ENCODE assay signal across 19 cellular contexts in the genomic region with DNA sequence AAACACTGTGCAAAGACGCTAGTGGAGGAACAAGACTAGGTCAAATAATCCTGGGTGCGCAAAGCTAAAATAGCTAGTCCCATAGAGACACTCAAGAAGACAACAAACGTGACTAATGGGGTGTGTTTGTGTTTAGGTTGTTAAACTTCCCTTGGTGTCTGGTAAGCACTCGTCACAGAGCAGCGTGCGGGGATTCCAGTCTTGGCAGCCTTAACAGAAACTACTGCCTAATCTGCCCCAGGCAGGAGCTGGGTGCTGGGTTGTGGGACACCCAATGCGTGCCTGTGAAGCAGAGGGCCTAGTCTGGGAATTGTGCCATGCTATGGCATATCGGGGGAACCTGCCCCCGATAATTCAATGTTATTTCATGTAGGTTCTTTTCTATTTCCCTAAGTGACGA. TPM values are rescaled to one million over a fixed set of nuclear protein-coding genes. Genes with fewer than 3 reads are reported as not detected.
DNase-seq lines count a peak whose midpoint lies in the region; ATAC-seq and TF ChIP-seq lines count a peak whose summit lies in the region.
"Had no signal": no experiment of that assay in that cellular context is flagged by ENCODE, and none has a peak within 500 bp of the region (broad histone marks: within the 10 kb centered on the region; RNA-seq: fewer than 3 reads in every experiment).

No MANE protein-coding gene starts in this region.

- H3K9me3 Mint-ChIP-seq in MCF 10A (ENCODE audit: unreplicated experiment): no peaks in the 10 kb centered on the region
- no peaks in the 10 kb centered on the region for H3K9me3 Mint-ChIP-seq in activated naive CD4-positive, alpha-beta T cell treated with anti-CD3 and anti-CD28 coated beads for 36 hours
- H3K9me3 Mint-ChIP-seq: CD4-positive, CD25-positive, alpha-beta regulatory T cell had no signal

- H3K4me1 ChIP-seq in breast epithelium (no peaks in the 10 kb centered on the region), mammary epithelial cell (ENCODE audit: insufficient read depth, low read length) (no peaks in the 10 kb centered on the region), foreskin keratinocyte (no peaks in the 10 kb centered on the region)
- H3K4me1 ChIP-seq: BE2C had no signal

- intact Hi-C loops in MCF 10A (cut with micrococcal nuclease): no loop called here
- intact Hi-C loops in breast epithelium (cut with DNase I; ENCODE audit: low total_unique reads): no loop called here
- intact Hi-C loops in mammary epithelial cell (cut with micrococcal nuclease): no loop called here
- intact Hi-C loops in activated naive CD4-positive, alpha-beta T cell treated with anti-CD3 and anti-CD28 coated beads for 36 hours (cut with micrococcal nuclease): no loop called here

- DNase-seq in MCF 10A (ENCODE audit: unreplicated experiment): peak; percentile 77
- no peak for DNase-seq in breast epithelium (ENCODE audit: low spot score in 2 of 2)
- peak; percentile 47 for DNase-seq in mammary epithelial cell
- peak in 1 of 2 donors; percentile 45 for DNase-seq in foreskin keratinocyte
- DNase-seq in activated naive CD4-positive, alpha-beta T cell treated with anti-CD3 and anti-CD28 coated beads for 36 hours: no peak
- no peak for DNase-seq in DMS79 (lab: John Stamatoyannopoulos, UW)
- DNase-seq: ACHN; BE2C; C1 segment of cervical spinal cord; CD4-positive, CD25-positive, alpha-beta regulatory T cell; CD8-positive, alpha-beta memory T cell; COR-L47; DMS 273 treated with DMSO at 0.1 percent for 48 hours; DMS53; H9 had no signal

- no peak for TF ChIP-seq POLR2A in breast epithelium (IDR thresholded peaks at IDR 0.05)

- H3K27me3 ChIP-seq in breast epithelium (no peaks in the 10 kb centered on the region), mammary epithelial cell (ENCODE audit: insufficient read depth, low read length) (peaks cover 5% of the 10 kb centered on the region), foreskin keratinocyte (peaks cover 2% of the 10 kb centered on the region)
- H3K27me3 ChIP-seq: BE2C had no signal

- dilution Hi-C loops in mammary epithelial cell (cut with HindIII; ENCODE audit: low sequenced_read_pairs): no loop called here

- in situ Hi-C loops in mammary epithelial cell (cut with MboI; ENCODE audit: low sequenced_read_pairs in 2 of 2): loop anchor here in 1 of 2 donors (10.0 kb wide), 1 partner anchor 158 kb away; no protein-coding TSS in a partner anchor

- H3K4me3 ChIP-seq in breast epithelium (no peak overlapping the region), mammary epithelial cell (replicated peaks in 1 of 3; ENCODE audit: insufficient read depth in 1 of 3, low read depth in 2 of 3, low read length in 3 of 3) (no peak overlapping the region)
- H3K4me3 ChIP-seq: GM23338 had no signal

- H3K4me1 Mint-ChIP-seq in MCF 10A (ENCODE audit: insufficient read depth, unreplicated experiment): peaks cover 5% of the 10 kb centered on the region
- H3K4me1 Mint-ChIP-seq in activated naive CD4-positive, alpha-beta T cell treated with anti-CD3 and anti-CD28 coated beads for 36 hours (ENCODE audit: low read depth): peaks cover 10% of the 10 kb centered on the region
- H3K4me1 Mint-ChIP-seq: CD8-positive, alpha-beta memory T cell; GM23338 had no signal

- TF ChIP-seq CTCF in MCF 10A (IDR thresholded peaks at IDR 0.05; ENCODE audit: unreplicated experiment) (no peak), breast epithelium (IDR thresholded peaks at IDR 0.05) (no peak), mammary epithelial cell (conservative IDR thresholded peaks at IDR 0.05 in 1 of 2, IDR thresholded peaks at IDR 0.05 in 1 of 2; ENCODE audit: extremely low read depth in 1 of 2, insufficient read depth in 1 of 2, low read depth in 1 of 2, low read length in 2 of 2) (no peak), foreskin keratinocyte (conservative IDR thresholded peaks at IDR 0.05) (no peak)

- no peaks in the 10 kb centered on the region for H4K20me1 ChIP-seq in mammary epithelial cell (ENCODE audit: insufficient read depth, low read length)

- H3K27ac ChIP-seq in breast epithelium: no peak overlapping the region
- H3K27ac ChIP-seq in mammary epithelial cell (ENCODE audit: insufficient read depth, low read depth, low read length): no peak overlapping the region
- no peak overlapping the region for H3K27ac ChIP-seq in foreskin keratinocyte

- no peak overlapping the region for H3K9ac ChIP-seq in mammary epithelial cell (ENCODE audit: insufficient read depth, low read length)

- H3K36me3 Mint-ChIP-seq in MCF 10A (ENCODE audit: insufficient read depth, unreplicated experiment): no peaks in the 10 kb centered on the region
- H3K36me3 Mint-ChIP-seq in activated naive CD4-positive, alpha-beta T cell treated with anti-CD3 and anti-CD28 coated beads for 36 hours (ENCODE audit: low read depth): no peaks in the 10 kb centered on the region
- H3K36me3 Mint-ChIP-seq: CD4-positive, CD25-positive, alpha-beta regulatory T cell; CD8-positive, alpha-beta memory T cell had no signal

- no peak overlapping the region for H3K27ac Mint-ChIP-seq in MCF 10A (ENCODE audit: low read depth, unreplicated experiment)
- H3K27ac Mint-ChIP-seq in activated naive CD4-positive, alpha-beta T cell treated with anti-CD3 and anti-CD28 coated beads for 36 hours: no peak overlapping the region
- H3K27ac Mint-ChIP-seq: CD4-positive, CD25-positive, alpha-beta regulatory T cell; CD8-positive, alpha-beta memory T cell; GM23338; H9 had no signal

- no peak overlapping the region for H3K4me2 ChIP-seq in mammary epithelial cell (ENCODE audit: insufficient read depth, low read depth, low read length)
- H3K4me2 ChIP-seq: GM23338 had no signal

- no peaks in the 10 kb centered on the region for H3K79me2 ChIP-seq in mammary epithelial cell (ENCODE audit: insufficient read depth, low read length)

- H3K36me3 ChIP-seq in breast epithelium: no peaks in the 10 kb centered on the region
- no peaks in the 10 kb centered on the region for H3K36me3 ChIP-seq in mammary epithelial cell (ENCODE audit: insufficient read depth, low read length)
- H3K36me3 ChIP-seq: BE2C had no signal

- WGBS in mammary epithelial cell (ENCODE audit: low coverage, missing lambda C conversion rate): 40% methylated on average over 10 of the region's 10 CpGs

- no peak overlapping the region for H3K4me3 Mint-ChIP-seq in MCF 10A (ENCODE audit: unreplicated experiment)
- no peak overlapping the region for H3K4me3 Mint-ChIP-seq in activated naive CD4-positive, alpha-beta T cell treated with anti-CD3 and anti-CD28 coated beads for 36 hours
- H3K4me3 Mint-ChIP-seq: CD4-positive, CD25-positive, alpha-beta regulatory T cell; CD8-positive, alpha-beta memory T cell; GM23338; H9 had no signal

- H3K27me3 Mint-ChIP-seq in MCF 10A (ENCODE audit: insufficient read depth, unreplicated experiment): no peaks in the 10 kb centered on the region
- H3K27me3 Mint-ChIP-seq in activated naive CD4-positive, alpha-beta T cell treated with anti-CD3 and anti-CD28 coated beads for 36 hours (ENCODE audit: low read depth): peaks cover 7% of the 10 kb centered on the region

- H2AFZ ChIP-seq in mammary epithelial cell (ENCODE audit: low read depth, low read length): no peak overlapping the region
- H2AFZ ChIP-seq: GM23338 had no signal

- CTCF ChIA-PET in MCF 10A (lab: Yijun Ruan, JAX): interaction anchor here (0.6 to 5.0 kb wide), 3 partner anchors 13 to 210 kb away, joined by 3 to 21 read pairs (median 12); no protein-coding TSS in a partner anchor
- CTCF ChIA-PET in mammary epithelial cell (lab: Charles Lee; ENCODE audit: low non-redundant PET): no interaction called here
- CTCF ChIA-PET in activated naive CD4-positive, alpha-beta T cell treated with anti-CD3 and anti-CD28 coated beads for 36 hours (lab: Charles Lee): interaction anchor here (1.0 to 1.4 kb wide), 3 partner anchors 12 to 155 kb away, joined by 3 to 4 read pairs (median 3); no protein-coding TSS in a partner anchor

- ATAC-seq in foreskin keratinocyte (peak; percentile 72), HG03139 (IDR thresholded peaks at IDR 0.05; ENCODE audit: unreplicated experiment) (no peak)
- ATAC-seq: GM23338 had no signal

- BruUV-seq in MCF 10A (replicated peaks; lab: Mats Ljungman, UMichigan) (no TSS peak), mammary epithelial cell (replicated peaks; lab: Mats Ljungman, UMichigan) (no TSS peak)

- POLR2A ChIA-PET in MCF 10A (lab: Yijun Ruan, JAX): no interaction called here

- H3K9me3 ChIP-seq in breast epithelium (no peaks in the 10 kb centered on the region), mammary epithelial cell (replicated peaks; ENCODE audit: insufficient read depth, low read length) (no peaks in the 10 kb centered on the region)
- H3K9me3 ChIP-seq: BE2C had no signal

RNA-seq across cellular contexts. Expression of a gene that starts 10.8 kb away (rescaled TPM):
- total RNA-seq in MCF 10A (2022) (4.1 and 4.3 TPM in 2 replicates), breast epithelium (not detected), mammary epithelial cell (under 1 TPM; 0.33 to 0.99 TPM), foreskin keratinocyte (not detected in 2 replicates)
- polyA plus RNA-seq in mammary epithelial cell (not detected), foreskin keratinocyte (not detected in 2 replicates)
- not detected for polyA minus RNA-seq in mammary epithelial cell
- total RNA-seq in activated naive CD4-positive, alpha-beta T cell treated with anti-CD3 and anti-CD28 coated beads for 36 hours: 10 to 100 TPM; 12.1 to 12.5 TPM
- total RNA-seq: A172, H9, HT-29 had no signal

RNA-seq across cellular contexts. Expression of a gene that starts 52.1 kb away (rescaled TPM):
- 4.6 and 5.8 TPM in 2 replicates for total RNA-seq in MCF 10A (2022)
- under 1 TPM in 2 of 3 donors, not detected in 1; 0.33 to 0.88 TPM for total RNA-seq in breast epithelium
- 1 to 10 TPM in 1 of 2 donors, under 1 TPM in 1; 0.67 to 2.0 TPM for total RNA-seq in mammary epithelial cell
- 0.63 TPM for polyA plus RNA-seq in mammary epithelial cell
- polyA minus RNA-seq in mammary epithelial cell: 15.4 TPM
- total RNA-seq in foreskin keratinocyte: 0.07 and 0.35 TPM in 2 replicates
- 0.10 TPM in 1 of 2 replicates, not detected in the other for polyA plus RNA-seq in foreskin keratinocyte
- total RNA-seq in activated naive CD4-positive, alpha-beta T cell treated with anti-CD3 and anti-CD28 coated beads for 36 hours: 1 to 10 TPM; 1.0 TPM
- total RNA-seq: A172; CD4-positive, CD25-positive, alpha-beta regulatory T cell; CD8-positive, alpha-beta memory T cell; H9 had no signal
- polyA plus RNA-seq: CD8-positive, alpha-beta memory T cell had no signal

Comparison
In these comparisons a context has a peak if more than half of its experiments do, and no peak if none do; other contexts are left out.
1. DNase-seq: peak in MCF 10A (single experiment) and mammary epithelial cell (single experiment); none in breast epithelium (0 of 2), activated naive CD4-positive, alpha-beta T cell treated with anti-CD3 and anti-CD28 coated beads for 36 hours (single experiment) and DMS79 (single experiment).